ENCODE assay signal across 21 cellular contexts in the genomic region with DNA sequence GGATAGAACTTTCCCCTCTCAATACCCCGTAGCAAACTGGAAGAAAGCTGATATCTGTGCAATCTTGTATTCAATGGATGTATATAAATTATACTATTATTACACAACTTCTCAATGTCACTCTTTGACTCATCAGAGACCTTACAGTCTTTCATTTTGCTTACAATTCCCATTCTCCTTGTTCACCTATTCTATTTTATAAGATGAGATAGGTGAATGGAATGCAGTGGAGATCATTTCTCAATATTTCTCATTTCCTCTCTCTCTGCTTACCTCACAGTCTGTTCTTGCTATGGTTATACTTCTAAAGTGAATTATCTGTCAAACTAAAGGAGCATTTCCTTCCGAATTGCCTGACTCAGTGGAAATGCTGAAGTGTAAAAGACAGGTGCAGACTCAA. TPM values are rescaled to one million over a fixed set of nuclear protein-coding genes. Genes with fewer than 3 reads are reported as not detected.
"Had no signal": no experiment of that assay in that cellular context is flagged by ENCODE, and none has a peak within 500 bp of the region (broad histone marks: within the 10 kb centered on the region; RNA-seq: fewer than 3 reads in every experiment).

No MANE protein-coding gene starts in this region.

- H2AFZ ChIP-seq: neural progenitor cell had no signal

- H3K9me3 ChIP-seq: left ventricle myocardium inferior, psoas muscle, suprapubic skin had no signal

- H3K27ac ChIP-seq: brain microvascular endothelial cell, left ventricle myocardium inferior, neural progenitor cell, psoas muscle, skin epidermis, suprapubic skin had no signal

- H3K9ac ChIP-seq: neural progenitor cell had no signal

- ATAC-seq: activated CD4-positive, CD25-positive, alpha-beta regulatory T cell treated with anti-CD3 and anti-CD28 coated beads, Interleukin-2, amount 50 U/mL, for 24 hours; psoas muscle; right cardiac atrium had no signal

- H3K36me3 ChIP-seq: brain microvascular endothelial cell, left ventricle myocardium inferior, neural progenitor cell, suprapubic skin had no signal

- DNase-seq: activated CD4-positive, alpha-beta T cell treated with anti-CD3 and anti-CD28 coated beads, Interleukin-2, amount 50 U/mL, for 1 hour; activated CD8-positive, alpha-beta memory T cell treated with anti-CD3 and anti-CD28 coated beads, Interleukin-2, amount 50 U/mL, for 48 hours; activated effector memory CD4-positive, alpha-beta T cell treated with Interleukin-2 at 50 U/mL for 16 hours; activated naive CD4-positive, alpha-beta T cell treated with anti-CD3 and anti-CD28 coated beads, Interleukin-2, amount 50 U/mL, for 16 hours; activated T-cell treated with anti-CD3 and anti-CD28 coated beads, Interleukin-2, amount 50 U/mL, for 48 hours; aorta; brain microvascular endothelial cell; cerebellar nuclear complex; effector memory CD4-positive, alpha-beta T cell; hypothalamus; left ventricle myocardium inferior; psoas muscle; right cardiac atrium had no signal

- H3K4me3 ChIP-seq: left ventricle myocardium inferior, neural progenitor cell, psoas muscle, skin epidermis, suprapubic skin had no signal

RNA-seq across cellular contexts. Expression of a gene that starts 14.9 kb away (rescaled TPM):
- total RNA-seq: aorta; frontal cortex; left ventricle myocardium inferior; osteocyte; psoas muscle; right cardiac atrium; T-helper 1 cell treated with Interleukin-12 subunit alpha and Interleukin-12 subunit beta and Interleukin-4 antibody, amounts not matched to agents 30 ng/mL and 1 ng/mL, for 36 hours had no signal
- polyA plus RNA-seq: right cardiac atrium had no signal

RNA-seq across cellular contexts. Expression of a gene that starts 15.3 kb away (rescaled TPM):
- total RNA-seq: aorta; left ventricle myocardium inferior; myocyte; osteocyte; psoas muscle; right cardiac atrium; T-helper 1 cell treated with Interleukin-12 subunit alpha and Interleukin-12 subunit beta and Interleukin-4 antibody, amounts not matched to agents 30 ng/mL and 1 ng/mL, for 36 hours had no signal
- polyA plus RNA-seq: aorta, psoas muscle, right cardiac atrium had no signal
